16 cellular contexts compared by ENCODE assay signal in genomic region chr14:101711041-101711861, GRCh38. TPM values are rescaled to one million over a fixed set of nuclear protein-coding genes. Genes with fewer than 3 reads are reported as not detected.
DNase-seq lines count a peak whose midpoint lies in the region; ATAC-seq and TF ChIP-seq lines count a peak whose summit lies in the region.
"Had no signal": no experiment of that assay in that cellular context is flagged by ENCODE, and none has a peak within 500 bp of the region (broad histone marks: within the 10 kb centered on the region; RNA-seq: fewer than 3 reads in every experiment).

No MANE protein-coding gene starts in this region.

- no peak for TF ChIP-seq CTCF in colonic mucosa (IDR thresholded peaks at IDR 0.05)
- TF ChIP-seq CTCF in vagina (IDR thresholded peaks at IDR 0.05) = no peak
- TF ChIP-seq CTCF in chondrocyte (IDR thresholded peaks at IDR 0.05) = no peak

- H3K36me3 Mint-ChIP-seq in stimulated activated naive CD8-positive, alpha-beta T cell treated with anti-CD3 and anti-CD28 coated beads, Interleukin-15, Interleukin-2, amounts not matched to agents 100 ng/mL and 50 ng/mL, for 24 hours (ENCODE audit: low read depth) = no peaks in the 10 kb centered on the region
- no peaks in the 10 kb centered on the region for H3K36me3 Mint-ChIP-seq in chondrocyte (ENCODE audit: low read depth)
- H3K36me3 Mint-ChIP-seq: activated naive CD8-positive, alpha-beta T cell; neural progenitor cell had no signal

- TF ChIP-seq POLR2A in vagina (IDR thresholded peaks at IDR 0.05) = no peak

- H3K4me3 ChIP-seq in colonic mucosa (no peak overlapping the region), vagina (no peak overlapping the region)
- H3K4me3 ChIP-seq: neural progenitor cell, tibial artery had no signal

- no peaks in the 10 kb centered on the region for H3K27me3 Mint-ChIP-seq in stimulated activated naive CD8-positive, alpha-beta T cell treated with anti-CD3 and anti-CD28 coated beads, Interleukin-15, Interleukin-2, amounts not matched to agents 100 ng/mL and 50 ng/mL, for 24 hours
- H3K27me3 Mint-ChIP-seq in stimulated activated naive CD8-positive, alpha-beta T cell treated with anti-CD3 and anti-CD28 coated beads, Interleukin-15, amount 100 ng/mL, for 72 hours = no peaks in the 10 kb centered on the region
- H3K27me3 Mint-ChIP-seq in chondrocyte (ENCODE audit: low read depth) = no peaks in the 10 kb centered on the region
- H3K27me3 Mint-ChIP-seq: activated naive CD8-positive, alpha-beta T cell had no signal

- ATAC-seq in stimulated activated naive CD8-positive, alpha-beta T cell treated with anti-CD3 and anti-CD28 coated beads, Interleukin-15, amount 100 ng/mL, for 72 hours = no peak
- ATAC-seq in GM21786 (IDR thresholded peaks at IDR 0.05; ENCODE audit: unreplicated experiment) = no peak

- no peak for DNase-seq in stimulated activated naive CD8-positive, alpha-beta T cell treated with anti-CD3 and anti-CD28 coated beads, Interleukin-15, amount 100 ng/mL, for 72 hours
- DNase-seq in colonic mucosa (peak; percentile 14), mesenteric fat pad (ENCODE audit: low spot score) (peak; percentile 65), vagina (ENCODE audit: extremely low spot score in 2 of 2) (peak; percentile 81 to 84), AG08395 (ENCODE audit: low spot score) (no peak), chondrocyte (ENCODE audit: low spot score) (no peak)
- DNase-seq: activated CD4-positive, alpha-beta T cell treated with anti-CD3 and anti-CD28 coated beads for 48 hours; GOT3; NCI-H1417; RPMI8226 had no signal

- H3K27me3 ChIP-seq in colonic mucosa (no peaks in the 10 kb centered on the region), vagina (no peaks in the 10 kb centered on the region)

- H3K9me3 Mint-ChIP-seq in stimulated activated naive CD8-positive, alpha-beta T cell treated with anti-CD3 and anti-CD28 coated beads, Interleukin-15, Interleukin-2, amounts not matched to agents 100 ng/mL and 50 ng/mL, for 24 hours = no peaks in the 10 kb centered on the region
- H3K9me3 Mint-ChIP-seq in stimulated activated naive CD8-positive, alpha-beta T cell treated with anti-CD3 and anti-CD28 coated beads, Interleukin-15, amount 100 ng/mL, for 72 hours = no peaks in the 10 kb centered on the region
- H3K9me3 Mint-ChIP-seq in chondrocyte (ENCODE audit: low read depth) = peaks cover 3% of the 10 kb centered on the region

- peak overlapping the region; percentile 11 for H3K27ac Mint-ChIP-seq in stimulated activated naive CD8-positive, alpha-beta T cell treated with anti-CD3 and anti-CD28 coated beads, Interleukin-15, Interleukin-2, amounts not matched to agents 100 ng/mL and 50 ng/mL, for 24 hours
- no peak overlapping the region for H3K27ac Mint-ChIP-seq in stimulated activated naive CD8-positive, alpha-beta T cell treated with anti-CD3 and anti-CD28 coated beads, Interleukin-15, amount 100 ng/mL, for 72 hours
- H3K27ac Mint-ChIP-seq in chondrocyte (ENCODE audit: unreplicated experiment) = no peak overlapping the region
- H3K27ac Mint-ChIP-seq: activated naive CD8-positive, alpha-beta T cell; activated T-helper 1 cell treated with anti-CD3 and anti-CD28 coated beads, Interleukin-12 subunit alpha, Interleukin-12 subunit beta, Interleukin-2, Interleukin-4 antibody, amounts not matched to agents 30 ng/mL and 10 ng/mL and 1 ng/mL, durations not matched to agents 14 hours and 24 hours and 36 hours; neural progenitor cell had no signal

- H3K9me3 ChIP-seq in colonic mucosa = no peaks in the 10 kb centered on the region
- H3K9me3 ChIP-seq in vagina = no peaks in the 10 kb centered on the region
- H3K9me3 ChIP-seq: tibial artery had no signal

- peaks cover 32% of the 10 kb centered on the region for H3K4me1 Mint-ChIP-seq in stimulated activated naive CD8-positive, alpha-beta T cell treated with anti-CD3 and anti-CD28 coated beads, Interleukin-15, Interleukin-2, amounts not matched to agents 100 ng/mL and 50 ng/mL, for 24 hours (ENCODE audit: low read depth)
- peaks cover 46% of the 10 kb centered on the region for H3K4me1 Mint-ChIP-seq in stimulated activated naive CD8-positive, alpha-beta T cell treated with anti-CD3 and anti-CD28 coated beads, Interleukin-15, amount 100 ng/mL, for 72 hours
- peaks cover 9% of the 10 kb centered on the region for H3K4me1 Mint-ChIP-seq in chondrocyte (ENCODE audit: low read depth)

- H3K4me1 ChIP-seq in colonic mucosa (peaks cover 11% of the 10 kb centered on the region), vagina (peaks cover 6% of the 10 kb centered on the region)
- H3K4me1 ChIP-seq: neural progenitor cell had no signal

- no peak overlapping the region for H3K4me3 Mint-ChIP-seq in stimulated activated naive CD8-positive, alpha-beta T cell treated with anti-CD3 and anti-CD28 coated beads, Interleukin-15, Interleukin-2, amounts not matched to agents 100 ng/mL and 50 ng/mL, for 24 hours
- no peak overlapping the region for H3K4me3 Mint-ChIP-seq in stimulated activated naive CD8-positive, alpha-beta T cell treated with anti-CD3 and anti-CD28 coated beads, Interleukin-15, amount 100 ng/mL, for 72 hours
- H3K4me3 Mint-ChIP-seq in chondrocyte (ENCODE audit: unreplicated experiment) = no peak overlapping the region
- H3K4me3 Mint-ChIP-seq: activated naive CD8-positive, alpha-beta T cell; activated T-helper 1 cell treated with anti-CD3 and anti-CD28 coated beads, Interleukin-12 subunit alpha, Interleukin-12 subunit beta, Interleukin-2, Interleukin-4 antibody, amounts not matched to agents 30 ng/mL and 10 ng/mL and 1 ng/mL, durations not matched to agents 14 hours and 24 hours and 36 hours; neural progenitor cell had no signal

- H3K9ac ChIP-seq in colonic mucosa (ENCODE audit: low read depth in 2 of 2, low read length in 2 of 2) = no peak overlapping the region
- H3K9ac ChIP-seq: neural progenitor cell had no signal

- intact Hi-C loops in colonic mucosa (cut with DNase I) = no loop called here
- intact Hi-C loops in vagina (cut with DNase I) = no loop called here

- no peak overlapping the region for H3K27ac ChIP-seq in colonic mucosa
- H3K27ac ChIP-seq in vagina = no peak overlapping the region
- H3K27ac ChIP-seq: neural progenitor cell, tibial artery had no signal

- H3K36me3 ChIP-seq in colonic mucosa (no peaks in the 10 kb centered on the region), vagina (no peaks in the 10 kb centered on the region)
- H3K36me3 ChIP-seq: neural progenitor cell, tibial artery had no signal

RNA-seq across cellular contexts. Expression of gene PPP2R5C, which starts 50.3 kb away (rescaled TPM):
- total RNA-seq in colonic mucosa = 100 to 1,000 TPM; 146 to 153 TPM
- total RNA-seq in mesenteric fat pad = 124 TPM
- 88.1 TPM for total RNA-seq in vagina
- total RNA-seq in chondrocyte = 95.0 to 111 TPM (median 98.1 TPM) in 3 replicates

Comparison
In these comparisons a context has a peak if more than half of its experiments do, and no peak if none do; other contexts are left out.
1. DNase-seq: peak in colonic mucosa (single experiment), mesenteric fat pad (single experiment) and vagina (2 of 2); none in stimulated activated naive CD8-positive, alpha-beta T cell treated with anti-CD3 and anti-CD28 coated beads, Interleukin-15, amount 100 ng/mL, for 72 hours (0 of 2), AG08395 (single experiment) and chondrocyte (single experiment).